Comparison of ENCODE assay signal across 16 cellular contexts in the genomic region with DNA sequence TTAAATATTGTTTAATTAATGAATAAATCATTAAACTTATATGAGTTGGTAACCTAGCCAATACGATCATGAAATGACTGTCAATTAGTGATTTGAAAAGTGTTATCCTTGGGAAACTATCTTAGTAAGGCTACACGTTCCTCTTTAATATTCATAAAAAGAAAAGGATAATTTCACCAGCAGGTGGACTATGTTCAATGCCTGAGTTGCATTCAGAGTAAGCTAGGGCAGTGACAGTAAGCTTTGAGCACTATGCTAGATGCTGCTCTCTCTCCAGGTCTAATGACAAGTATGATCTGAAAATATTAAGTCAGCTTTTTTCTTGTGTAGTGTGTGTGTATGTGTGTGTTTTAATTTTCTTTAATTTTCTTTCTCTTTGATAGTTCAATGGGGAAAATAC.
DNase-seq lines count a peak whose midpoint lies in the region; ATAC-seq, FAIRE-seq and TF ChIP-seq lines count a peak whose summit lies in the region.
"Had no signal": no experiment of that assay in that cellular context is flagged by ENCODE, and none has a peak within 500 bp of the region (broad histone marks: within the 10 kb centered on the region; RNA-seq: fewer than 3 reads in every experiment).

No MANE protein-coding gene starts in this region.

- no peak for DNase-seq in heart right ventricle
- no peak for DNase-seq in right atrium auricular region (ENCODE audit: low spot score)
- DNase-seq in NB4 (ENCODE audit: low read depth), result peak; percentile 7
- no peak for DNase-seq in chondrocyte (ENCODE audit: low spot score)
- peak; percentile 5 for DNase-seq in small intestine
- DNase-seq in testis, result no peak
- no peak for DNase-seq in activated gamma-delta T cell treated with Interleukin-2 at 50 U/mL for 16 hours
- DNase-seq: activated CD8-positive, alpha-beta T cell treated with anti-CD3 and anti-CD28 coated beads for 36 hours; activated naive CD8-positive, alpha-beta T cell treated with anti-CD3 and anti-CD28 coated beads, Interleukin-2, amount 10 ng/mL, durations not matched to agents 7 days and 5 days; activated T-cell treated with anti-CD3 and anti-CD28 coated beads, Interleukin-2, amount 50 U/mL, for 48 hours; left colon; NCI-H82; RPMI8226; stimulated activated CD4-positive, alpha-beta T cell treated with anti-CD3 and anti-CD28 coated beads, Interleukin-4, amount 100 ng/mL, for 1 hour; T-helper 1 cell had no signal

- no peaks in the 10 kb centered on the region for H3K27me3 ChIP-seq in heart right ventricle
- no peaks in the 10 kb centered on the region for H3K27me3 ChIP-seq in right atrium auricular region
- no peaks in the 10 kb centered on the region for H3K27me3 ChIP-seq in small intestine (ENCODE audit: control insufficient read depth in 2 of 2, insufficient read depth in 2 of 2, low read length in 2 of 2)
- no peaks in the 10 kb centered on the region for H3K27me3 ChIP-seq in testis

- TF ChIP-seq CTCF in heart right ventricle (IDR thresholded peaks at IDR 0.05) (peak in 6 of 9 donors; percentile 8 to 44 (median 29)), right atrium auricular region (IDR thresholded peaks at IDR 0.05) (peak in 1 of 2 donors; percentile 15), NB4 (IDR thresholded peaks at IDR 0.05; ENCODE audit: low read depth, low read length) (no peak), chondrocyte (IDR thresholded peaks at IDR 0.05) (peak; percentile 68), testis (IDR thresholded peaks at IDR 0.05) (no peak)

- H3K9me3 Mint-ChIP-seq in chondrocyte (ENCODE audit: low read depth), result peaks cover 8% of the 10 kb centered on the region

- no peak overlapping the region for H3K4me3 ChIP-seq in heart right ventricle
- no peak overlapping the region for H3K4me3 ChIP-seq in right atrium auricular region
- H3K4me3 ChIP-seq in NB4 (ENCODE audit: low read depth, low read length), result no peak overlapping the region
- H3K4me3 ChIP-seq in small intestine (ENCODE audit: low read depth in 1 of 2, low read length in 2 of 2), result no peak overlapping the region
- no peak overlapping the region for H3K4me3 ChIP-seq in testis

- H3K4me3 Mint-ChIP-seq in chondrocyte (ENCODE audit: unreplicated experiment), result no peak overlapping the region
- H3K4me3 Mint-ChIP-seq: activated CD8-positive, alpha-beta T cell treated with anti-CD3 and anti-CD28 coated beads for 36 hours; activated naive CD8-positive, alpha-beta T cell treated with anti-CD3 and anti-CD28 coated beads, Interleukin-2, amount 10 ng/mL, durations not matched to agents 7 days and 5 days had no signal

- no peaks in the 10 kb centered on the region for H3K4me1 Mint-ChIP-seq in chondrocyte (ENCODE audit: low read depth)
- H3K4me1 Mint-ChIP-seq: activated naive CD8-positive, alpha-beta T cell treated with anti-CD3 and anti-CD28 coated beads, Interleukin-2, amount 10 ng/mL, durations not matched to agents 7 days and 5 days had no signal

- H3K36me3 ChIP-seq in heart right ventricle (no peaks in the 10 kb centered on the region), right atrium auricular region (no peaks in the 10 kb centered on the region), small intestine (ENCODE audit: control insufficient read depth in 2 of 2, insufficient read depth in 2 of 2, low read length in 2 of 2) (no peaks in the 10 kb centered on the region), testis (ENCODE audit: low read depth, missing control alignments) (no peaks in the 10 kb centered on the region)

- no peaks in the 10 kb centered on the region for H3K36me3 Mint-ChIP-seq in chondrocyte (ENCODE audit: low read depth)
- H3K36me3 Mint-ChIP-seq: activated naive CD8-positive, alpha-beta T cell treated with anti-CD3 and anti-CD28 coated beads, Interleukin-2, amount 10 ng/mL, durations not matched to agents 7 days and 5 days had no signal

- peaks cover 8% of the 10 kb centered on the region for H3K27me3 Mint-ChIP-seq in chondrocyte (ENCODE audit: low read depth)
- H3K27me3 Mint-ChIP-seq: activated CD8-positive, alpha-beta T cell treated with anti-CD3 and anti-CD28 coated beads for 36 hours; activated naive CD8-positive, alpha-beta T cell treated with anti-CD3 and anti-CD28 coated beads, Interleukin-2, amount 10 ng/mL, durations not matched to agents 7 days and 5 days had no signal

- no peak for TF ChIP-seq POLR2A in NB4 (IDR thresholded peaks at IDR 0.05; ENCODE audit: extremely low read depth, insufficient read length)
- no peak for TF ChIP-seq POLR2A in testis (IDR thresholded peaks at IDR 0.05)

- H3K9me3 ChIP-seq in heart right ventricle (peaks cover 0 to 8% (median 0%) of the 10 kb centered on the region in 11 donors), right atrium auricular region (no peaks in the 10 kb centered on the region), small intestine (ENCODE audit: control insufficient read depth, low read depth) (no peaks in the 10 kb centered on the region), testis (no peaks in the 10 kb centered on the region)

- H3K27ac Mint-ChIP-seq in chondrocyte (ENCODE audit: unreplicated experiment), result no peak overlapping the region
- H3K27ac Mint-ChIP-seq: activated CD8-positive, alpha-beta T cell treated with anti-CD3 and anti-CD28 coated beads for 36 hours; activated naive CD8-positive, alpha-beta T cell treated with anti-CD3 and anti-CD28 coated beads, Interleukin-2, amount 10 ng/mL, durations not matched to agents 7 days and 5 days had no signal

- H3K4me1 ChIP-seq in heart right ventricle (no peaks in the 10 kb centered on the region), right atrium auricular region (no peaks in the 10 kb centered on the region), small intestine (ENCODE audit: control insufficient read depth in 2 of 2, insufficient read depth in 1 of 2, low read depth in 1 of 2, low read length in 1 of 2) (no peaks in the 10 kb centered on the region), testis (no peaks in the 10 kb centered on the region)

- FAIRE-seq in small intestine (lab: Jason Lieb, UNC), result no peak

- ATAC-seq in heart right ventricle (peak in 1 of 8 donors; percentile 47), GM21576 (IDR thresholded peaks at IDR 0.05; ENCODE audit: unreplicated experiment) (no peak)
- ATAC-seq: activated CD8-positive, alpha-beta T cell treated with anti-CD3 and anti-CD28 coated beads for 36 hours; left colon had no signal

- no peak overlapping the region for H3K27ac ChIP-seq in heart right ventricle
- H3K27ac ChIP-seq in right atrium auricular region, result no peak overlapping the region
- no peak overlapping the region for H3K27ac ChIP-seq in small intestine (ENCODE audit: low read depth in 1 of 2, low read length in 1 of 2)
- no peak overlapping the region for H3K27ac ChIP-seq in testis

- WGBS in heart right ventricle, 2 donors, result 48 to 50% methylated on average over 2 of the region's 2 CpGs
- 33 to 47% (median 44%) methylated on average over 2 of the region's 2 CpGs for WGBS in small intestine, 3 donors
- WGBS in testis, 2 donors, result 58% methylated on average over 2 of the region's 2 CpGs

- intact Hi-C loops in heart right ventricle (cut with DNase I) (loop anchor here in 3 of 10 donors (2.0 to 10.0 kb wide), 3 partner anchors 127 to 215 kb away; no protein-coding TSS in a partner anchor), testis (cut with DNase I; ENCODE audit: low total_unique reads) (no loop called here)

Comparison
In these comparisons a context has a peak if more than half of its experiments do, and no peak if none do; other contexts are left out.
1. DNase-seq: peak in NB4 (single experiment) and small intestine (single experiment); none in heart right ventricle (0 of 2), right atrium auricular region (single experiment), chondrocyte (single experiment), testis (single experiment) and activated gamma-delta T cell treated with Interleukin-2 at 50 U/mL for 16 hours (single experiment).
2. CTCF ChIP-seq: peak in heart right ventricle (6 of 9) and chondrocyte (single experiment); none in NB4 (single experiment) and testis (0 of 3).